In genomic region chr5:45695011-45695667, GRCh38 we compare ENCODE assay signal across 12 cellular contexts. TPM values are rescaled to one million over a fixed set of nuclear protein-coding genes. Genes with fewer than 3 reads are reported as not detected.
A peak's percentile ranks its signal among the peaks of the same experiment; 100 is the strongest.
DNase-seq lines count a peak whose midpoint lies in the region; ATAC-seq, FAIRE-seq and TF ChIP-seq lines count a peak whose summit lies in the region.
"Had no signal": no experiment of that assay in that cellular context is flagged by ENCODE, and none has a peak within 500 bp of the region (broad histone marks: within the 10 kb centered on the region; RNA-seq: fewer than 3 reads in every experiment).

No MANE protein-coding gene starts in this region.

- H3K4me3 ChIP-seq in body of pancreas, result peak overlapping the region; percentile 41 to 65
- H3K4me3 ChIP-seq in suprapubic skin, result peak overlapping the region; percentile 47
- H3K4me3 ChIP-seq in small intestine (ENCODE audit: low read depth in 1 of 2, low read length in 2 of 2), result no peak overlapping the region
- H3K4me3 ChIP-seq: mucosa of descending colon had no signal

- TF ChIP-seq CTCF in body of pancreas (IDR thresholded peaks at IDR 0.05) (no peak), suprapubic skin (IDR thresholded peaks at IDR 0.05) (no peak), GM13977 (IDR thresholded peaks at IDR 0.05; ENCODE audit: extremely low read depth, insufficient read depth, missing control alignments) (no peak)

- H3K4me1 ChIP-seq in body of pancreas (peaks cover 18% of the 10 kb centered on the region), suprapubic skin (peaks cover 14% of the 10 kb centered on the region), small intestine (ENCODE audit: control insufficient read depth in 2 of 2, insufficient read depth in 1 of 2, low read depth in 1 of 2, low read length in 1 of 2) (no peaks in the 10 kb centered on the region)

- H3K27me3 ChIP-seq in body of pancreas, result no peaks in the 10 kb centered on the region
- H3K27me3 ChIP-seq in suprapubic skin, result peaks cover 52% of the 10 kb centered on the region
- H3K27me3 ChIP-seq in small intestine (ENCODE audit: control insufficient read depth in 2 of 2, insufficient read depth in 2 of 2, low read length in 2 of 2), result peaks cover 4% of the 10 kb centered on the region in 2 donors

- DNase-seq in NCI-H146 (lab: John Stamatoyannopoulos, UW) (peak; percentile 6), NCI-H146 treated with DMSO at 0.1 percent for 48 hours (lab: John Stamatoyannopoulos, UW; ENCODE audit: unreplicated experiment) (no peak), body of pancreas (peak in 2 of 4 donors; percentile 10 to 34), islet precursor cell (peak; percentile 54), suprapubic skin (ENCODE audit: low spot score in 2 of 2) (no peak), GM13977 (ENCODE audit: low spot score) (no peak), small intestine (no peak)
- DNase-seq in effector CD4-positive, alpha-beta T cell, result no peak
- DNase-seq: ACHN had no signal

- WGBS in body of pancreas, 2 donors, result 1 to 4% methylated on average over 24 to 46 of the region's 47 CpGs
- WGBS in suprapubic skin, result 5% methylated on average over 19 of the region's 47 CpGs
- 4 to 9% (median 5%) methylated on average over 47 of the region's 47 CpGs for WGBS in small intestine, 3 donors

- intact Hi-C loops in body of pancreas (cut with DNase I), result no loop called here

- no peak for FAIRE-seq in small intestine (lab: Jason Lieb, UNC)

- no peak for TF ChIP-seq EP300 in suprapubic skin (IDR thresholded peaks at IDR 0.05)

- H3K9me3 ChIP-seq in body of pancreas (no peaks in the 10 kb centered on the region), suprapubic skin (no peaks in the 10 kb centered on the region), small intestine (ENCODE audit: control insufficient read depth, low read depth) (no peaks in the 10 kb centered on the region)
- H3K9me3 ChIP-seq: adrenal gland, mucosa of descending colon had no signal

- no peak for ATAC-seq in body of pancreas

- H3K36me3 ChIP-seq in body of pancreas (replicated peaks in 1 of 2; ENCODE audit: insufficient read depth in 1 of 2, low read depth in 2 of 2), result no peaks in the 10 kb centered on the region
- no peaks in the 10 kb centered on the region for H3K36me3 ChIP-seq in suprapubic skin
- no peaks in the 10 kb centered on the region for H3K36me3 ChIP-seq in small intestine (ENCODE audit: control insufficient read depth in 2 of 2, insufficient read depth in 2 of 2, low read length in 2 of 2)
- H3K36me3 ChIP-seq: adrenal gland had no signal

- H3K27ac ChIP-seq in body of pancreas (peak overlapping the region in 1 of 4 donors; percentile 39), suprapubic skin (no peak overlapping the region), small intestine (ENCODE audit: low read depth in 1 of 2, low read length in 1 of 2) (no peak overlapping the region)

- in situ Hi-C loops in GM13977 (cut with MboI; ENCODE audit: low pct_unique_long_range_greater_than_20kb, low sequenced_read_pairs, unreplicated experiment), result no loop called here

- TF ChIP-seq POLR2A in body of pancreas (IDR thresholded peaks at IDR 0.05) (no peak), suprapubic skin (IDR thresholded peaks at IDR 0.05) (no peak)

RNA-seq across cellular contexts. Expression of gene HCN1, which starts 1.0 kb away (rescaled TPM):
- total RNA-seq in body of pancreas (1 to 10 TPM in 1 of 2 donors, under 1 TPM in 1; 0.52 to 3.0 TPM), suprapubic skin (under 1 TPM in 1 of 4 donors, not detected in 3; 0.13 TPM)
- under 1 TPM in 1 of 3 donors, not detected in 2; 0.25 TPM for polyA plus RNA-seq in small intestine
- total RNA-seq: HT1080 had no signal

Comparison
In these comparisons a context has a peak if more than half of its experiments do, and no peak if none do; other contexts are left out.
1. DNase-seq: peak in NCI-H146 (single experiment) and islet precursor cell (single experiment); none in NCI-H146 treated with DMSO at 0.1 percent for 48 hours (single experiment), suprapubic skin (0 of 2), effector CD4-positive, alpha-beta T cell (single experiment), GM13977 (single experiment) and small intestine (single experiment).
2. H3K4me3 ChIP-seq: peak in body of pancreas (2 of 2) and suprapubic skin (single experiment); none in small intestine (0 of 2).